8 cellular contexts compared by ENCODE assay signal in genomic region chr11:129815596-129816461, GRCh38. TPM values are rescaled to one million over a fixed set of nuclear protein-coding genes. Genes with fewer than 3 reads are reported as not detected.
DNase-seq lines count a peak whose midpoint lies in the region; ATAC-seq and TF ChIP-seq lines count a peak whose summit lies in the region.

TSS of gene TMEM45B (plus strand) at chr11:129815848. CDS start at chr11:129852483, 36,635 bp downstream.

- peak within 1 kb of the TSS; percentile 49 for H3K4me3 Mint-ChIP-seq in natural killer cell treated with Interleukin-12 subunit alpha and Interleukin-12 subunit beta and Interleukin-15 and Interleukin-18, amount 100 ng/mL, for 72 hours

- H3K4me3 ChIP-seq in duodenal mucosa (ENCODE audit: low read depth in 1 of 2, low read length in 2 of 2): peak within 1 kb of the TSS; percentile 69 to 76

- H3K4me1 ChIP-seq in duodenal mucosa (ENCODE audit: control insufficient read depth in 1 of 2, insufficient read depth in 2 of 2, low read length in 2 of 2): peaks cover 5 to 10% of the 10 kb centered on the region in 2 donors

- H3K9ac ChIP-seq in duodenal mucosa (ENCODE audit: low read depth in 1 of 2, low read length in 2 of 2): peak within 1 kb of the TSS; percentile 60 to 65

- H3K9me3 Mint-ChIP-seq in natural killer cell treated with Interleukin-12 subunit alpha and Interleukin-12 subunit beta and Interleukin-15 and Interleukin-18, amount 100 ng/mL, for 72 hours: no peaks in the 10 kb centered on the region

- no peaks in the 10 kb centered on the region for H3K36me3 Mint-ChIP-seq in natural killer cell treated with Interleukin-12 subunit alpha and Interleukin-12 subunit beta and Interleukin-15 and Interleukin-18, amount 100 ng/mL, for 72 hours

- peaks cover 28 to 58% of the 10 kb centered on the region in 2 donors for H3K27me3 Mint-ChIP-seq in natural killer cell treated with Interleukin-12 subunit alpha and Interleukin-12 subunit beta and Interleukin-15 and Interleukin-18, amount 100 ng/mL, for 72 hours

- H3K27me3 ChIP-seq in duodenal mucosa (ENCODE audit: control insufficient read depth in 1 of 2, insufficient read depth in 2 of 2, low read length in 2 of 2): no peaks in the 10 kb centered on the region

- H3K27ac Mint-ChIP-seq in natural killer cell treated with Interleukin-12 subunit alpha and Interleukin-12 subunit beta and Interleukin-15 and Interleukin-18, amount 100 ng/mL, for 72 hours: no peak within 1 kb of the TSS

- no peaks in the 10 kb centered on the region for H3K9me3 ChIP-seq in duodenal mucosa (ENCODE audit: control insufficient read depth in 1 of 2, low read length in 2 of 2)

- peak within 1 kb of the TSS; percentile 85 for H3K27ac ChIP-seq in duodenal mucosa (ENCODE audit: low read depth, low read length)

- H3K36me3 ChIP-seq in duodenal mucosa (ENCODE audit: control insufficient read depth in 1 of 2, insufficient read depth in 2 of 2, low read length in 2 of 2): peaks cover 0 to 2% of the 10 kb centered on the region in 2 donors

- ATAC-seq in SK-N-SH treated with all-trans-retinoic acid at 6 μM for 48 hours (peak; percentile 78), GM21423 (IDR thresholded peaks at IDR 0.05; ENCODE audit: unreplicated experiment) (no peak), GM18861 (IDR thresholded peaks at IDR 0.05; ENCODE audit: unreplicated experiment) (no peak)
- ATAC-seq in natural killer cell treated with Interleukin-12 subunit alpha and Interleukin-12 subunit beta and Interleukin-15 and Interleukin-18, amount 100 ng/mL, for 72 hours: peak in 1 of 2 donors; percentile 41

- H3K4me1 Mint-ChIP-seq in natural killer cell treated with Interleukin-12 subunit alpha and Interleukin-12 subunit beta and Interleukin-15 and Interleukin-18, amount 100 ng/mL, for 72 hours (ENCODE audit: low read depth in 2 of 2): peaks cover 6 to 9% of the 10 kb centered on the region in 2 donors

- DNase-seq in Daoy (ENCODE audit: low read depth) (peak; percentile 14), mesenteric fat pad (ENCODE audit: low spot score) (no peak)
- no peak for DNase-seq in natural killer cell treated with Interleukin-12 subunit alpha and Interleukin-12 subunit beta and Interleukin-15 and Interleukin-18, amount 100 ng/mL, for 72 hours (ENCODE audit: low spot score)
- DNase-seq in effector CD4-positive, alpha-beta T cell: no peak

TF ChIP-seq in SK-N-SH treated with all-trans-retinoic acid at 6 μM for 48 hours, 23 proteins besides CTCF, POLR2A, EP300 and RAD21:
- TF ChIP-seq TCF4 (CRISPR knock-in tag; IDR thresholded peaks at IDR 0.05; ENCODE audit: borderline replicate concordance) (peak; percentile 47; the same call in 1 of the 2 replicates), BACH2 (CRISPR knock-in tag; IDR thresholded peaks at IDR 0.05; ENCODE audit: borderline replicate concordance) (no peak), TOX (CRISPR knock-in tag; IDR thresholded peaks at IDR 0.05; ENCODE audit: borderline replicate concordance) (no peak)

RNA-seq across cellular contexts. Expression of gene TMEM45B, which starts in this region (rescaled TPM):
- total RNA-seq in Daoy (2014; rRNA removed; shearing (Covaris generic)): not detected in 2 replicates
- total RNA-seq in natural killer cell treated with Interleukin-12 subunit alpha and Interleukin-12 subunit beta and Interleukin-15 and Interleukin-18, amount 100 ng/mL, for 72 hours: not detected
- 0.87 TPM for total RNA-seq in mesenteric fat pad

Comparison
In these comparisons a context has a peak if more than half of its experiments do, and no peak if none do; other contexts are left out.
1. Peak in DNase-seq in Daoy; RNA of the gene not detected or under 1 TPM.